ENCODE assay signal across 1 cellular context in genomic region chr2:240733803-240734495, GRCh38.
TF ChIP-seq lines count a peak whose summit lies in the region.

No MANE protein-coding gene starts in this region.

TF ChIP-seq in SK-N-SH, 30 proteins besides CTCF, POLR2A, EP300 and RAD21 (continued from another document):
- TF ChIP-seq TCF12 (IDR thresholded peaks at IDR 0.05) (no peak), EZH2phosphoT487 (IDR thresholded peaks at IDR 0.05; ENCODE audit: borderline replicate concordance, low read depth) (no peak), ZBTB33 (IDR thresholded peaks at IDR 0.05; ENCODE audit: borderline replicate concordance, low read depth) (no peak)
